Comparison of ENCODE assay signal across 8 cellular contexts in the genomic region with DNA sequence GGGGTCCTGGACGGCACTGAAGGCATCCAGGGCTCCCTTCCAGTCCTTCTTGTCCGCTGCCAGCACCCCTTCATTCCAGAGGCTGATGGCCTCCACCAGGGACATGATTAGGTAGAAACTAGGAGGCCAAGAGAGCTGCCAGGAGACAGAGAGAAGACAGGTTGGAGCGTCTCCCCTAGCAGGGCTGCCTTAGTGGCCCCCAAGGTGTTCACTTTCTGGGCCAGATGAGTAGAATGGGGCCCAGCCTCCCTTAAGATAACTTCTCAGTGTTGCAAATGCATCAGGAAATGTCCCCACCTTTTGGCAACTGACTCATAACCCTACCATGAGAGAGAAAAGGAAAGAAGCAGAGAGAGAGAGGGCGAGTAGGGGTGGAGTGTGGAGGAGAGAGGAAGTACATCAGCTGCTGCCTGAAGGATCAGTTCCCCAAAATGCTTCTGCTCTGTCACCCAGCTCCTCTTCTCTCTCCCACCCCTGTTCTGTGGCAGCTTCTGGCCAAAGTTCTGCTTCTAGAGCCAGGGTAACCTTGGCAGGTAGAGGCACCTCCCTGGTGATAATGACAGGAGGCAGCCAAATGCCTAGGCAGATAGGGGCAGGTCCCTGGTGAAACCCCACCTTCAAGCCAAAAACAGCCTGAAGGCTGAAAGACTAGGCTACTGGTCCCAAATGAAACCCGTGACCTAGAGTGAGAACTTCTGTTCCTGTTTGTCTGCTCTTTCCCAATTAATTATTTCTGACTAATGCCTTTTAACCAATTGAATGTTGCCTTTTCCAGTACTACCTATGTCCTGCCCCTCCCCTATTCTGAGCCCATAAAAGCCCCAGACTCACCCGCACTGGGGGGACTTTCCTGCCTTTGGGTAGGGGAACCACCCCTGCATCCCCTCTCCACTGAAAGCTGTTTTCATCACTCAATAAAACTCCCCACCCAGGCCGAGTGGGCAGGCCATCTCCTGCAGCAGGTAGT. TPM values are rescaled to one million over a fixed set of nuclear protein-coding genes. Genes with fewer than 3 reads are reported as not detected.
A peak's percentile ranks its signal among the peaks of the same experiment; 100 is the strongest.
DNase-seq lines count a peak whose midpoint lies in the region; ATAC-seq and TF ChIP-seq lines count a peak whose summit lies in the region.

A gene with protein sequence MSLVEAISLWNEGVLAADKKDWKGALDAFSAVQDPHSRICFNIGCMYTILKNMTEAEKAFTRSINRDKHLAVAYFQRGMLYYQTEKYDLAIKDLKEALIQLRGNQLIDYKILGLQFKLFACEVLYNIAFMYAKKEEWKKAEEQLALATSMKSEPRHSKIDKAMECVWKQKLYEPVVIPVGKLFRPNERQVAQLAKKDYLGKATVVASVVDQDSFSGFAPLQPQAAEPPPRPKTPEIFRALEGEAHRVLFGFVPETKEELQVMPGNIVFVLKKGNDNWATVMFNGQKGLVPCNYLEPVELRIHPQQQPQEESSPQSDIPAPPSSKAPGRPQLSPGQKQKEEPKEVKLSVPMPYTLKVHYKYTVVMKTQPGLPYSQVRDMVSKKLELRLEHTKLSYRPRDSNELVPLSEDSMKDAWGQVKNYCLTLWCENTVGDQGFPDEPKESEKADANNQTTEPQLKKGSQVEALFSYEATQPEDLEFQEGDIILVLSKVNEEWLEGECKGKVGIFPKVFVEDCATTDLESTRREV (minus strand): TSS at position 235 of the 967 bp plus-strand sequence. CDS start 130 bp downstream, at position 105.

- H3K4me3 Mint-ChIP-seq in osteocyte (ENCODE audit: unreplicated experiment), result no peak within 1 kb of the TSS

- peak; percentile 84 for ATAC-seq in GM18909 (IDR thresholded peaks at IDR 0.05; ENCODE audit: poor library complexity, unreplicated experiment)
- ATAC-seq in HG03045 (IDR thresholded peaks at IDR 0.05; ENCODE audit: unreplicated experiment), result peak; percentile 85
- peak; percentile 85 for ATAC-seq in esophagus mucosa

- H3K27ac Mint-ChIP-seq in osteocyte (ENCODE audit: unreplicated experiment), result no peak within 1 kb of the TSS

- no peaks in the 10 kb centered on the region for H3K9me3 Mint-ChIP-seq in osteocyte (ENCODE audit: unreplicated experiment)

- no peak for TF ChIP-seq CTCF in osteocyte (IDR thresholded peaks at IDR 0.05)

- peaks cover 5% of the 10 kb centered on the region for H3K27me3 Mint-ChIP-seq in osteocyte (ENCODE audit: unreplicated experiment)

- H3K36me3 Mint-ChIP-seq in osteocyte (ENCODE audit: unreplicated experiment), result no peaks in the 10 kb centered on the region

- DNase-seq in A172 (ENCODE audit: low spot score) (peak; percentile 51), SKM-1 (lab: John Stamatoyannopoulos, UW; ENCODE audit: unreplicated experiment) (peak; percentile 100), NCI-H1694 (lab: John Stamatoyannopoulos, UW) (no peak), osteocyte (ENCODE audit: extremely low spot score, unreplicated experiment) (no peak)
- peak; percentile 23 to 30 for DNase-seq in stimulated activated CD4-positive, alpha-beta T cell treated with anti-CD3 and anti-CD28 coated beads, Interleukin-2, amount 100 ng/mL, for 24 hours

- no peaks in the 10 kb centered on the region for H3K4me1 Mint-ChIP-seq in osteocyte (ENCODE audit: unreplicated experiment)

RNA-seq across cellular contexts. Expression of the gene that starts here (rescaled TPM):
- total RNA-seq in A172 (2014; rRNA removed; shearing (Covaris generic)), result 2.7 and 5.8 TPM in 2 replicates
- total RNA-seq in esophagus mucosa (8.3 TPM), osteocyte (not detected in 2 replicates)

Comparison
In these comparisons a context has a peak if more than half of its experiments do, and no peak if none do; other contexts are left out.
1. DNase-seq: peak in A172 (single experiment), SKM-1 (single experiment) and stimulated activated CD4-positive, alpha-beta T cell treated with anti-CD3 and anti-CD28 coated beads, Interleukin-2, amount 100 ng/mL, for 24 hours (2 of 2); none in NCI-H1694 (single experiment) and osteocyte (single experiment).
2. Peak in every context shown above with its lines, with median percentiles within 50 percentile points of each other: ATAC-seq.